1 cellular context compared by ENCODE assay signal in the genomic region with DNA sequence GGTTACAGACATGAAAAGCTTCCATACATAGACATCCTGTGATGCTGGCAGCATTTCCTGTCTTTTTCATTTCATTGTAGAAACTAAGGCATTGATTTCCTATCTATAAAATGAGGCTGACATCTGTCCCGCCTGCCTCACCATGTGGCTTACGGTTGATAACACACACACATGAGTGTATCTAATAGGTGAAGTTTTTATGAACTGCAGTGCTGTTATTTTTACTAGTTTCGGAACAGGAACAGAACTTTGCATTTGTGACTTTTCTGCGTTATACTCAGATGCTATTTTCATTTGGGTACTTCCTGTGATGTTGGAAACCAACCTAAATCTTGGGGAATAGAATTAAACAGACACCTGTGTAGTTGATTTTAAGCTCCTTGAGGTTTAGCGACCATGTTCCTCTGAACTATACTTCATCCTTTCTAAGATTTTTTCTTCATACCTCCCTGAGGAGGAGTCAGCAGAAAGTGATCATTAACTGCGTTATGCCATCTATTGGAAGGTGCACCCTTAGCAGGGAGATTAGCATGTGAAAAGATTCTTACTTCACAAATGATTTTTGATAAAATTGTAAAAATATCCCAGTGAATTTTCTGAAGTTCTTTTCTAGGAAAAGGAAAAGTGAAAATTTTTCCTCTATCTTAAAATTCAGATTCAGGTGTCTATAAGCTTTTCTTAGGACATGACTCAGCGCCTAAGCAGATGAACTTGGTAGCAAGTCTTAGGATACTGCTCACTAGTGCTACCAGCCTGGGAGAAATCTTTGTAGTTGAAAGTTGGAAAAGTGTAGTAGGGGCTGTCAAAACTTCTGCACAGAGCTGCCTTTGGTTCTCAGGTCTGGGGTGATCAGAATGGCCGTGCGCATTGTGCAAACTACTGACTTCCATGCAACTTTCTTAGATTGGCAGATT.
TF ChIP-seq lines count a peak whose summit lies in the region.

No MANE protein-coding gene starts in this region.

TF ChIP-seq in GM12878, 131 proteins besides CTCF, POLR2A, EP300 and RAD21 (continued from another document):
- TF ChIP-seq ATF2 (IDR thresholded peaks at IDR 0.05; ENCODE audit: low read length) (0 out of 2 replicates have a peak, but pooled peaks have one; percentile 43), SRF (IDR thresholded peaks at IDR 0.05; ENCODE audit: low read depth in 2 of 2, low read length in 2 of 2) (no peak), JUND (IDR thresholded peaks at IDR 0.05; ENCODE audit: low read depth, low read length) (no peak)
TF ChIP-seq in GM12878: peak in this region for 1.
